ENCODE assay signal across 9 cellular contexts in genomic region chr6:56842602-56843475, GRCh38.
DNase-seq lines count a peak whose midpoint lies in the region; ATAC-seq, FAIRE-seq and TF ChIP-seq lines count a peak whose summit lies in the region.
"Had no signal": no experiment of that assay in that cellular context is flagged by ENCODE, and none has a peak within 500 bp of the region (broad histone marks: within the 10 kb centered on the region; RNA-seq: fewer than 3 reads in every experiment).

No MANE protein-coding gene starts in this region.

- H3K9me3 ChIP-seq in T-helper 17 cell (ENCODE audit: control insufficient read depth, low read length, poor library complexity, severe bottlenecking) (no peaks in the 10 kb centered on the region), endodermal cell (ENCODE audit: control insufficient read depth, low read length) (no peaks in the 10 kb centered on the region), mononuclear cell (ENCODE audit: low read depth, low read length) (no peaks in the 10 kb centered on the region)

- 0 to 1% methylated on average over 19 to 47 of the region's 47 CpGs for WGBS in endodermal cell (ENCODE audit: insufficient coverage in 1 of 2, insufficient read length in 1 of 2), 2 experiments

- TF ChIP-seq RAD21 in Ishikawa (IDR thresholded peaks at IDR 0.05; ENCODE audit: low read depth), result no peak

- peak overlapping the region; percentile 94 for H3K4me3 Mint-ChIP-seq in T-helper 17 cell
- peak overlapping the region; percentile 88 for H3K4me3 Mint-ChIP-seq in endodermal cell

- H3K4me1 Mint-ChIP-seq in T-helper 17 cell (peaks cover 15% of the 10 kb centered on the region), endodermal cell (peaks cover 41% of the 10 kb centered on the region)

- ATAC-seq in GM21619 (IDR thresholded peaks at IDR 0.05; ENCODE audit: unreplicated experiment) (peak; percentile 9), T-helper 17 cell (peak; percentile 8)

- H3K27me3 Mint-ChIP-seq in T-helper 17 cell (peaks cover 37% of the 10 kb centered on the region), endodermal cell (ENCODE audit: insufficient read depth) (no peaks in the 10 kb centered on the region)

- no peak for FAIRE-seq in urothelium cell line (lab: Jason Lieb, UNC)
- FAIRE-seq: colon had no signal

- H3K4me1 ChIP-seq in endodermal cell (ENCODE audit: control insufficient read depth, insufficient read depth, low read length), result peaks cover 7% of the 10 kb centered on the region
- peaks cover 17% of the 10 kb centered on the region for H3K4me1 ChIP-seq in mononuclear cell (ENCODE audit: insufficient read depth, low read length)

- H3K27me3 ChIP-seq in endodermal cell (ENCODE audit: control insufficient read depth, insufficient read depth, low read length, poor library complexity, severe bottlenecking), result no peaks in the 10 kb centered on the region
- peaks cover 13% of the 10 kb centered on the region for H3K27me3 ChIP-seq in mononuclear cell (ENCODE audit: insufficient read depth, low read length)

- H3K9ac ChIP-seq in endodermal cell (ENCODE audit: extremely low read depth, low read length, poor library complexity, severe bottlenecking), result peak overlapping the region; percentile 54

- no peak overlapping the region for H3K27ac Mint-ChIP-seq in T-helper 17 cell
- peak overlapping the region; percentile 96 for H3K27ac Mint-ChIP-seq in endodermal cell

- peak overlapping the region; percentile 91 for H3K4me3 ChIP-seq in endodermal cell (ENCODE audit: low read length)
- H3K4me3 ChIP-seq in mononuclear cell (ENCODE audit: low read length), result peak overlapping the region; percentile 28

- no peaks in the 10 kb centered on the region for H3K36me3 ChIP-seq in endodermal cell (ENCODE audit: control insufficient read depth, insufficient read depth, low read length)

- TF ChIP-seq EP300 in Ishikawa (IDR thresholded peaks at IDR 0.05; ENCODE audit: borderline replicate concordance), result no peak

- DNase-seq in GM03348 (ENCODE audit: low spot score), result peak; percentile 65
- DNase-seq in T-helper 17 cell, result no peak
- peak; percentile 86 for DNase-seq in endodermal cell
- peak; percentile 51 for DNase-seq in urothelium cell line (ENCODE audit: low spot score)
- no peak for DNase-seq in NCI-H774 (lab: John Stamatoyannopoulos, UW)

- no peak for TF ChIP-seq CTCF in endodermal cell (conservative IDR thresholded peaks at IDR 0.05)

- peak overlapping the region; percentile 30 for H3K27ac ChIP-seq in endodermal cell (ENCODE audit: low read depth, low read length)

- H3K36me3 Mint-ChIP-seq in T-helper 17 cell (ENCODE audit: low read depth), result no peaks in the 10 kb centered on the region
- H3K36me3 Mint-ChIP-seq in endodermal cell (ENCODE audit: low read depth), result no peaks in the 10 kb centered on the region

- no peaks in the 10 kb centered on the region for H3K9me3 Mint-ChIP-seq in endodermal cell

TF ChIP-seq in Ishikawa, 13 proteins besides CTCF, POLR2A, EP300 and RAD21:
- peak; percentile 95 for TF ChIP-seq ZBTB7A (IDR thresholded peaks at IDR 0.05; ENCODE audit: low read depth)
- no peak for TF ChIP-seq CEBPB (IDR thresholded peaks at IDR 0.05)

Comparison
In these comparisons a context has a peak if more than half of its experiments do, and no peak if none do; other contexts are left out.
1. DNase-seq: peak in GM03348 (single experiment), endodermal cell (single experiment) and urothelium cell line (single experiment); none in T-helper 17 cell (0 of 3) and NCI-H774 (single experiment).